ENCODE assay signal across 10 cellular contexts in the genomic region with DNA sequence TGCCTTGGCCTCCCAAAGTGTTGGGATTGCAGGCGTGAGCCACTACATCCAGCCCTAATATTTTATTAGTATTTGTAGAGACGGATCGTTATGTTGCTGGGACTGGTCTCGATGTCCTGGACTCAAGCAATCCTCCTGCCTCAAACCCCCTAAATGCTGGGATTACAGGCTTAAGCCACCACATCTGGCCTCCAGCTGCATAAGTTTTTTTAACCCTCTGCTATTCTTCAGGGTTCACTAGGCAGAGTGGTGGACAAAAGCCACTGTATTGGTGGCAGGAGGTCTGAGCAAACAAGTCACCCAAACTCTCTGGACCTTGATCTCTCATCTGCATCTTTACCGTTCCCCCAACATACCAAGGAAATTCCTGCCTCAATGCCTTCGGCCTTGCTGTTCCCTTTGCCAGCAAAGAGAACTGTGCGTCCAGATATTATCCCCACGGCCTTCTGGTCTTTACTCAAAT. TPM values are rescaled to one million over a fixed set of nuclear protein-coding genes. Genes with fewer than 3 reads are reported as not detected.
A peak's percentile ranks its signal among the peaks of the same experiment; 100 is the strongest.
DNase-seq lines count a peak whose midpoint lies in the region; ATAC-seq and TF ChIP-seq lines count a peak whose summit lies in the region.
"Had no signal": no experiment of that assay in that cellular context is flagged by ENCODE, and none has a peak within 500 bp of the region (broad histone marks: within the 10 kb centered on the region; RNA-seq: fewer than 3 reads in every experiment).

No MANE protein-coding gene starts in this region.

- H3K27ac ChIP-seq in BLaER1 (peak overlapping the region; percentile 30; the same call in 1 of the 2 replicates), SK-N-SH (ENCODE audit: low read depth in 2 of 2, low read length in 1 of 2) (peak overlapping the region; percentile 44 to 81; a peak in 3 of 4 replicates), trophoblast cell (ENCODE audit: low read depth, low read length) (no peak overlapping the region)
- H3K27ac ChIP-seq: SJCRH30 had no signal

- H3K4me3 Mint-ChIP-seq in glutamatergic neuron (ENCODE audit: unreplicated experiment) = no peak overlapping the region
- no peak overlapping the region for H3K4me3 Mint-ChIP-seq in activated T-cell treated with anti-CD3 and anti-CD28 coated beads, Interleukin-2, amount 50 U/mL, for 72 hours
- H3K4me3 Mint-ChIP-seq: activated naive CD8-positive, alpha-beta T cell had no signal

- no peak overlapping the region for H2BK120ac ChIP-seq in trophoblast cell (ENCODE audit: insufficient read depth, low read length, poor library complexity)

- H2AK5ac ChIP-seq in trophoblast cell (ENCODE audit: low read length) = peak overlapping the region; percentile 16

- POLR2A ChIA-PET in SK-N-SH (lab: Yijun Ruan, JAX) = interaction anchor here (1.0 kb wide), 1 partner anchor 10 kb away, joined by 3 read pairs; a partner anchor contains a TSS

- peaks cover 6% of the 10 kb centered on the region for H3K27me3 Mint-ChIP-seq in glutamatergic neuron (ENCODE audit: unreplicated experiment)
- H3K27me3 Mint-ChIP-seq in activated T-cell treated with anti-CD3 and anti-CD28 coated beads, Interleukin-2, amount 50 U/mL, for 72 hours (ENCODE audit: low read depth) = no peaks in the 10 kb centered on the region
- H3K27me3 Mint-ChIP-seq: activated naive CD8-positive, alpha-beta T cell had no signal

- WGBS in SK-N-SH (ENCODE audit: low lambda C conversion rate) = 76% methylated on average over 8 of the region's 8 CpGs
- no CpG with 5 or more reads among the region's 8 CpGs for WGBS in trophoblast cell (ENCODE audit: extremely low coverage, insufficient coverage, insufficient read length)

- CTCF ChIA-PET in SK-N-SH (lab: Yijun Ruan, JAX) = interaction anchor here (0.9 to 2.1 kb wide), 3 partner anchors 9 to 96 kb away, joined by 3 to 11 read pairs (median 8); a partner anchor contains a TSS

- TF ChIP-seq EP300 in SK-N-SH (IDR thresholded peaks at IDR 0.05; ENCODE audit: borderline replicate concordance in 1 of 2, low read depth in 1 of 2, low read length in 1 of 2) = no peak

- TF ChIP-seq CTCF in SK-N-SH (IDR thresholded peaks at IDR 0.05) = no peak
- TF ChIP-seq CTCF in glutamatergic neuron (IDR thresholded peaks at IDR 0.05; ENCODE audit: partially characterized antibody, unreplicated experiment) = no peak

- no peak overlapping the region for H4K91ac ChIP-seq in trophoblast cell (ENCODE audit: low read depth, low read length)

- no peak overlapping the region for H3K14ac ChIP-seq in trophoblast cell (ENCODE audit: low read length)

- H2AFZ ChIP-seq in SK-N-SH (ENCODE audit: low read depth) (peak overlapping the region; percentile 90; the same call in 1 of the 2 replicates), trophoblast cell (ENCODE audit: insufficient read depth, low read length, poor library complexity) (no peak overlapping the region)

- no peaks in the 10 kb centered on the region for H3K9me2 ChIP-seq in SK-N-SH

- no peak for TF ChIP-seq RAD21 in SK-N-SH (IDR thresholded peaks at IDR 0.05; ENCODE audit: low read length)

- no peak overlapping the region for H3K18ac ChIP-seq in trophoblast cell (ENCODE audit: low read length)

- no peak overlapping the region for H3K23ac ChIP-seq in trophoblast cell (ENCODE audit: low read length)

- H3K9ac ChIP-seq in BLaER1 = no peak overlapping the region
- H3K9ac ChIP-seq in SK-N-SH = no peak overlapping the region
- no peak overlapping the region for H3K9ac ChIP-seq in trophoblast cell (ENCODE audit: low read length)

- DNase-seq in SK-N-SH (no peak), glutamatergic neuron (no peak), trophoblast cell (no peak)
- no peak for DNase-seq in activated T-cell treated with anti-CD3 and anti-CD28 coated beads, Interleukin-2, amount 50 U/mL, for 72 hours

- no peak overlapping the region for H3K4me3 ChIP-seq in BLaER1
- no peak overlapping the region for H3K4me3 ChIP-seq in SK-N-SH (ENCODE audit: low read depth in 2 of 2, low read length in 1 of 2)
- no peak overlapping the region for H3K4me3 ChIP-seq in trophoblast cell (ENCODE audit: low read depth, low read length)
- H3K4me3 ChIP-seq: SJCRH30 had no signal

- H3K4me1 ChIP-seq in BLaER1 (peaks cover 49% of the 10 kb centered on the region), SK-N-SH (ENCODE audit: control insufficient read depth in 1 of 2, insufficient read depth in 2 of 2, low read depth in 1 of 2, low read length in 1 of 2) (peaks cover 5 to 25% of the 10 kb centered on the region in 2 experiments; a peak in 3 of 4 replicates), trophoblast cell (ENCODE audit: control insufficient read depth in 1 of 2, insufficient read depth in 2 of 2, low read length in 2 of 2) (peaks cover 8 to 14% of the 10 kb centered on the region in 2 experiments)

- no peaks in the 10 kb centered on the region for H3K27me3 ChIP-seq in BLaER1
- no peaks in the 10 kb centered on the region for H3K27me3 ChIP-seq in SK-N-SH (ENCODE audit: insufficient read depth)
- no peaks in the 10 kb centered on the region for H3K27me3 ChIP-seq in trophoblast cell (ENCODE audit: insufficient read depth, low read length)
- H3K27me3 ChIP-seq: SJCRH30 had no signal

- no peak overlapping the region for H4K8ac ChIP-seq in trophoblast cell (ENCODE audit: low read depth, low read length)

- H3K36me3 Mint-ChIP-seq in glutamatergic neuron (ENCODE audit: unreplicated experiment) = no peaks in the 10 kb centered on the region
- no peaks in the 10 kb centered on the region for H3K36me3 Mint-ChIP-seq in activated T-cell treated with anti-CD3 and anti-CD28 coated beads, Interleukin-2, amount 50 U/mL, for 72 hours (ENCODE audit: insufficient read depth in 2 of 2)
- H3K36me3 Mint-ChIP-seq: activated naive CD8-positive, alpha-beta T cell had no signal

- no peak overlapping the region for H4K12ac ChIP-seq in trophoblast cell (ENCODE audit: low read depth, low read length)

- peaks cover 7% of the 10 kb centered on the region for H3F3A ChIP-seq in SK-N-SH (replicated peaks; ENCODE audit: insufficient read depth)

- no peaks in the 10 kb centered on the region for H3K9me3 Mint-ChIP-seq in glutamatergic neuron (ENCODE audit: unreplicated experiment)
- H3K9me3 Mint-ChIP-seq in activated T-cell treated with anti-CD3 and anti-CD28 coated beads, Interleukin-2, amount 50 U/mL, for 72 hours = no peaks in the 10 kb centered on the region

- H2BK12ac ChIP-seq in trophoblast cell (ENCODE audit: low read length) = peak overlapping the region; percentile 28

- ATAC-seq in HG03342 (IDR thresholded peaks at IDR 0.05; ENCODE audit: unreplicated experiment) = no peak
- no peak for ATAC-seq in activated T-cell treated with anti-CD3 and anti-CD28 coated beads, Interleukin-2, amount 50 U/mL, for 72 hours (replicated peaks in 1 of 2)
- ATAC-seq in HG02938 (IDR thresholded peaks at IDR 0.05; ENCODE audit: unreplicated experiment) = no peak
- ATAC-seq in HG02981 (IDR thresholded peaks at IDR 0.05; ENCODE audit: unreplicated experiment) = no peak

- H3K79me1 ChIP-seq in trophoblast cell (ENCODE audit: low read length) = peaks cover 1% of the 10 kb centered on the region

- H4K20me1 ChIP-seq in BLaER1 (no peaks in the 10 kb centered on the region), SK-N-SH (ENCODE audit: insufficient read depth) (no peaks in the 10 kb centered on the region)

- H3K36me3 ChIP-seq in BLaER1 = no peaks in the 10 kb centered on the region
- no peaks in the 10 kb centered on the region for H3K36me3 ChIP-seq in SK-N-SH (replicated peaks in 1 of 2; ENCODE audit: control insufficient read depth in 1 of 2, insufficient read depth in 2 of 2, low read length in 1 of 2)
- H3K36me3 ChIP-seq in trophoblast cell (ENCODE audit: control insufficient read depth in 1 of 2, insufficient read depth in 2 of 2, low read length in 2 of 2) = no peaks in the 10 kb centered on the region
- H3K36me3 ChIP-seq: SJCRH30 had no signal

- H3K9me3 ChIP-seq in BLaER1 = no peaks in the 10 kb centered on the region
- no peaks in the 10 kb centered on the region for H3K9me3 ChIP-seq in SK-N-SH
- H3K9me3 ChIP-seq in trophoblast cell (ENCODE audit: insufficient read depth, low read depth, low read length) = peaks cover 1% of the 10 kb centered on the region
- H3K9me3 ChIP-seq: SJCRH30 had no signal

- peaks cover 9% of the 10 kb centered on the region for H3K4me1 Mint-ChIP-seq in glutamatergic neuron (ENCODE audit: low read depth, unreplicated experiment)
- no peaks in the 10 kb centered on the region for H3K4me1 Mint-ChIP-seq in activated T-cell treated with anti-CD3 and anti-CD28 coated beads, Interleukin-2, amount 50 U/mL, for 72 hours (ENCODE audit: low read depth)

- H2BK5ac ChIP-seq in trophoblast cell (ENCODE audit: low read depth, low read length, poor library complexity) = no peak overlapping the region

- H3K4me2 ChIP-seq in BLaER1 (peak overlapping the region; percentile 57), SK-N-SH (no peak overlapping the region; the same call in 1 of the 2 replicates), trophoblast cell (ENCODE audit: low read length) (no peak overlapping the region)

- H3K79me2 ChIP-seq in SK-N-SH (ENCODE audit: insufficient read depth) (no peaks in the 10 kb centered on the region), trophoblast cell (ENCODE audit: control insufficient read depth, insufficient read depth, low read length, poor library complexity) (no peaks in the 10 kb centered on the region)

- H3K4ac ChIP-seq in trophoblast cell (ENCODE audit: low read depth, low read length) = no peak overlapping the region

- peak overlapping the region; percentile 65 for H3K27ac Mint-ChIP-seq in glutamatergic neuron (ENCODE audit: unreplicated experiment)
- no peak overlapping the region for H3K27ac Mint-ChIP-seq in activated T-cell treated with anti-CD3 and anti-CD28 coated beads, Interleukin-2, amount 50 U/mL, for 72 hours
- H3K27ac Mint-ChIP-seq: activated naive CD8-positive, alpha-beta T cell had no signal

TF ChIP-seq in SK-N-SH, 30 proteins besides CTCF, POLR2A, EP300 and RAD21 (continues in another document):
- TF ChIP-seq TCF12 (IDR thresholded peaks at IDR 0.05) = no peak
- TF ChIP-seq FOXM1 (IDR thresholded peaks at IDR 0.05; ENCODE audit: low read depth) = no peak
- TF ChIP-seq FOSL2 (IDR thresholded peaks at IDR 0.05; ENCODE audit: borderline replicate concordance, low read depth) = no peak
- no peak for TF ChIP-seq JUND (IDR thresholded peaks at IDR 0.05)
- no peak for TF ChIP-seq CHD2 (IDR thresholded peaks at IDR 0.05; ENCODE audit: low read length, partially characterized antibody)
- no peak for TF ChIP-seq GATA2 (CRISPR knock-in tag; IDR thresholded peaks at IDR 0.05)
- no peak for TF ChIP-seq TAF1 (IDR thresholded peaks at IDR 0.05; ENCODE audit: borderline replicate concordance, low read depth, low read length)
- TF ChIP-seq ELF1 (IDR thresholded peaks at IDR 0.05) = no peak
- TF ChIP-seq NRF1 (IDR thresholded peaks at IDR 0.05; ENCODE audit: low read depth, low read length) = no peak
- TF ChIP-seq RXRA (IDR thresholded peaks at IDR 0.05; ENCODE audit: borderline replicate concordance, low read depth) = no peak

RNA-seq across cellular contexts. Expression of a gene that starts 10.1 kb away (rescaled TPM):
- polyA plus RNA-seq in SK-N-SH (2012; rRNA removed) = 66.4 and 84.4 TPM in 2 replicates
- 98.5 and 106 TPM in 2 replicates for polyA plus RNA-seq in SK-N-SH (2012; cell fraction: cytosol; rRNA removed)
- 29.1 and 46.8 TPM in 2 replicates for polyA plus RNA-seq in SK-N-SH (2012; cell fraction: nucleus; rRNA removed)
- 121 TPM for total RNA-seq in glutamatergic neuron (ENCODE audit: unreplicated experiment)
- polyA plus RNA-seq in trophoblast cell (2013) = 204 and 206 TPM in 2 replicates
- 10 to 100 TPM; 59.7 to 68.2 TPM for total RNA-seq in activated T-cell treated with anti-CD3 and anti-CD28 coated beads, Interleukin-2, amount 50 U/mL, for 72 hours
